In the genomic region with DNA sequence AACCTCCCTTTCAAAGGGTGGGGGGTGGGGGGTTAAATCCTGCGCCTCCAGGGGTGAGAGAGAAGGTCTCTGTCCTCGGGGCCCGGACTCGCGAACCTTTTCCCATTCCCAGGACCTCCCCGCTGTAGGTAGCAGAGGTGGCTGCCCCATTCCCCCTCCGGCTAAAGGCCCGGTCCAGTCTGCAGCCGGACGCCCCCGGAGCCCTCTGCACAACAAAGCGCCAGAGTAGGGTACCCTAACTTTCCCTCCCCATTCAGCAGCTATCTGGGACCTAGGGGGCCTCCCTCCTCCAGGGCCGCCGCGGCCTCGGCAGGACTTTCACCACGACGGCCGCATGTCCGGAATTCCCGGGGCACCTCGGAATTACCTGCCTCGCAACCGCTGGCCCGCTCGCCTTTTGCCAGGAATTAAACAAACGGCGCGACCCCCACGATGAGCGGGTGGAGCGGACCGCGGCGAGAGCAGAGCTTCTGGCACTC, we compare ENCODE assay signal across 1 cellular context.
TF ChIP-seq lines count a peak whose summit lies in the region.

No MANE protein-coding gene starts in this region.

TF ChIP-seq in K562, 482 proteins besides CTCF, POLR2A, EP300 and RAD21 (continued from another document and continues in another):
- TF ChIP-seq, protein P1, sequence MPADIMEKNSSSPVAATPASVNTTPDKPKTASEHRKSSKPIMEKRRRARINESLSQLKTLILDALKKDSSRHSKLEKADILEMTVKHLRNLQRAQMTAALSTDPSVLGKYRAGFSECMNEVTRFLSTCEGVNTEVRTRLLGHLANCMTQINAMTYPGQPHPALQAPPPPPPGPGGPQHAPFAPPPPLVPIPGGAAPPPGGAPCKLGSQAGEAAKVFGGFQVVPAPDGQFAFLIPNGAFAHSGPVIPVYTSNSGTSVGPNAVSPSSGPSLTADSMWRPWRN (IDR thresholded peaks at IDR 0.05; ENCODE audit: low read depth) = no peak
- TF ChIP-seq NR2C2 (CRISPR knock-in tag; IDR thresholded peaks at IDR 0.05) (peak; percentile 12; the same call in 1 of the 2 replicates), NR2C2 (tag; IDR thresholded peaks at IDR 0.05) (no peak), CREB1 (IDR thresholded peaks at IDR 0.05) (no peak), CREB1 (CRISPR knock-in tag; IDR thresholded peaks at IDR 0.05) (no peak), HMGN3 (IDR thresholded peaks at IDR 0.05; ENCODE audit: borderline replicate concordance, extremely low read depth, insufficient read length, low read depth, low read length) (peak; percentile 29), FOXK2 (conservative IDR thresholded peaks at IDR 0.05 in 1 of 2, IDR thresholded peaks at IDR 0.05 in 1 of 2; ENCODE audit: low read depth in 2 of 2) (no peak), RB1 (IDR thresholded peaks at IDR 0.05; ENCODE audit: low read depth) (no peak), KAT2B (IDR thresholded peaks at IDR 0.05; ENCODE audit: low read depth, low read length) (no peak), ETV5 (CRISPR knock-in tag; IDR thresholded peaks at IDR 0.05; ENCODE audit: low read depth) (no peak), ASH1L (IDR thresholded peaks at IDR 0.05; ENCODE audit: borderline replicate concordance, low read depth, partially characterized antibody) (no peak), ZNF830 (CRISPR knock-in tag; IDR thresholded peaks at IDR 0.05) (no peak), MCM5 (IDR thresholded peaks at IDR 0.05; ENCODE audit: low read depth) (no peak), RFX1 (IDR thresholded peaks at IDR 0.05) (no peak), ARID1B (IDR thresholded peaks at IDR 0.05) (no peak), NRF1 (conservative IDR thresholded peaks at IDR 0.05 in 1 of 2, IDR thresholded peaks at IDR 0.05 in 1 of 2) (no peak), NONO (IDR thresholded peaks at IDR 0.05; ENCODE audit: low read depth in 2 of 2, low read length in 1 of 2) (no peak), DPF2 (IDR thresholded peaks at IDR 0.05) (no peak), PTRF (tag; IDR thresholded peaks at IDR 0.05) (no peak)
- TF ChIP-seq, protein P2, sequence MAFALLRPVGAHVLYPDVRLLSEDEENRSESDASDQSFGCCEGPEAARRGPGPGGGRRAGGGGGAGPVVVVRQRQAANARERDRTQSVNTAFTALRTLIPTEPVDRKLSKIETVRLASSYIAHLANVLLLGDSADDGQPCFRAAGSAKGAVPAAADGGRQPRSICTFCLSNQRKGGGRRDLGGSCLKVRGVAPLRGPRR (CRISPR knock-in tag; IDR thresholded peaks at IDR 0.05) = no peak
- TF ChIP-seq, protein P3, sequence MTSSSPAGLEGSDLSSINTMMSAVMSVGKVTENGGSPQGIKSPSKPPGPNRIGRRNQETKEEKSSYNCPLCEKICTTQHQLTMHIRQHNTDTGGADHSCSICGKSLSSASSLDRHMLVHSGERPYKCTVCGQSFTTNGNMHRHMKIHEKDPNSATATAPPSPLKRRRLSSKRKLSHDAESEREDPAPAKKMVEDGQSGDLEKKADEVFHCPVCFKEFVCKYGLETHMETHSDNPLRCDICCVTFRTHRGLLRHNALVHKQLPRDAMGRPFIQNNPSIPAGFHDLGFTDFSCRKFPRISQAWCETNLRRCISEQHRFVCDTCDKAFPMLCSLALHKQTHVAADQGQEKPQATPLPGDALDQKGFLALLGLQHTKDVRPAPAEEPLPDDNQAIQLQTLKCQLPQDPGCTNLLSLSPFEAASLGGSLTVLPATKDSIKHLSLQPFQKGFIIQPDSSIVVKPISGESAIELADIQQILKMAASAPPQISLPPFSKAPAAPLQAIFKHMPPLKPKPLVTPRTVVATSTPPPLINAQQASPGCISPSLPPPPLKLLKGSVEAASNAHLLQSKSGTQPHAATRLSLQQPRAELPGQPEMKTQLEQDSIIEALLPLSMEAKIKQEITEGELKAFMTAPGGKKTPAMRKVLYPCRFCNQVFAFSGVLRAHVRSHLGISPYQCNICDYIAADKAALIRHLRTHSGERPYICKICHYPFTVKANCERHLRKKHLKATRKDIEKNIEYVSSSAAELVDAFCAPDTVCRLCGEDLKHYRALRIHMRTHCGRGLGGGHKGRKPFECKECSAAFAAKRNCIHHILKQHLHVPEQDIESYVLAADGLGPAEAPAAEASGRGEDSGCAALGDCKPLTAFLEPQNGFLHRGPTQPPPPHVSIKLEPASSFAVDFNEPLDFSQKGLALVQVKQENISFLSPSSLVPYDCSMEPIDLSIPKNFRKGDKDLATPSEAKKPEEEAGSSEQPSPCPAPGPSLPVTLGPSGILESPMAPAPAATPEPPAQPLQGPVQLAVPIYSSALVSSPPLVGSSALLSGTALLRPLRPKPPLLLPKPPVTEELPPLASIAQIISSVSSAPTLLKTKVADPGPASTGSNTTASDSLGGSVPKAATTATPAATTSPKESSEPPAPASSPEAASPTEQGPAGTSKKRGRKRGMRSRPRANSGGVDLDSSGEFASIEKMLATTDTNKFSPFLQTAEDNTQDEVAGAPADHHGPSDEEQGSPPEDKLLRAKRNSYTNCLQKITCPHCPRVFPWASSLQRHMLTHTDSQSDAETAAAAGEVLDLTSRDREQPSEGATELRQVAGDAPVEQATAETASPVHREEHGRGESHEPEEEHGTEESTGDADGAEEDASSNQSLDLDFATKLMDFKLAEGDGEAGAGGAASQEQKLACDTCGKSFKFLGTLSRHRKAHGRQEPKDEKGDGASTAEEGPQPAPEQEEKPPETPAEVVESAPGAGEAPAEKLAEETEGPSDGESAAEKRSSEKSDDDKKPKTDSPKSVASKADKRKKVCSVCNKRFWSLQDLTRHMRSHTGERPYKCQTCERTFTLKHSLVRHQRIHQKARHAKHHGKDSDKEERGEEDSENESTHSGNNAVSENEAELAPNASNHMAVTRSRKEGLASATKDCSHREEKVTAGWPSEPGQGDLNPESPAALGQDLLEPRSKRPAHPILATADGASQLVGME (CRISPR knock-in tag; IDR thresholded peaks at IDR 0.05) = no peak
- TF ChIP-seq, protein P4, sequence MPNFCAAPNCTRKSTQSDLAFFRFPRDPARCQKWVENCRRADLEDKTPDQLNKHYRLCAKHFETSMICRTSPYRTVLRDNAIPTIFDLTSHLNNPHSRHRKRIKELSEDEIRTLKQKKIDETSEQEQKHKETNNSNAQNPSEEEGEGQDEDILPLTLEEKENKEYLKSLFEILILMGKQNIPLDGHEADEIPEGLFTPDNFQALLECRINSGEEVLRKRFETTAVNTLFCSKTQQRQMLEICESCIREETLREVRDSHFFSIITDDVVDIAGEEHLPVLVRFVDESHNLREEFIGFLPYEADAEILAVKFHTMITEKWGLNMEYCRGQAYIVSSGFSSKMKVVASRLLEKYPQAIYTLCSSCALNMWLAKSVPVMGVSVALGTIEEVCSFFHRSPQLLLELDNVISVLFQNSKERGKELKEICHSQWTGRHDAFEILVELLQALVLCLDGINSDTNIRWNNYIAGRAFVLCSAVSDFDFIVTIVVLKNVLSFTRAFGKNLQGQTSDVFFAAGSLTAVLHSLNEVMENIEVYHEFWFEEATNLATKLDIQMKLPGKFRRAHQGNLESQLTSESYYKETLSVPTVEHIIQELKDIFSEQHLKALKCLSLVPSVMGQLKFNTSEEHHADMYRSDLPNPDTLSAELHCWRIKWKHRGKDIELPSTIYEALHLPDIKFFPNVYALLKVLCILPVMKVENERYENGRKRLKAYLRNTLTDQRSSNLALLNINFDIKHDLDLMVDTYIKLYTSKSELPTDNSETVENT (CRISPR knock-in tag; IDR thresholded peaks at IDR 0.05) = no peak
- TF ChIP-seq, protein P5, sequence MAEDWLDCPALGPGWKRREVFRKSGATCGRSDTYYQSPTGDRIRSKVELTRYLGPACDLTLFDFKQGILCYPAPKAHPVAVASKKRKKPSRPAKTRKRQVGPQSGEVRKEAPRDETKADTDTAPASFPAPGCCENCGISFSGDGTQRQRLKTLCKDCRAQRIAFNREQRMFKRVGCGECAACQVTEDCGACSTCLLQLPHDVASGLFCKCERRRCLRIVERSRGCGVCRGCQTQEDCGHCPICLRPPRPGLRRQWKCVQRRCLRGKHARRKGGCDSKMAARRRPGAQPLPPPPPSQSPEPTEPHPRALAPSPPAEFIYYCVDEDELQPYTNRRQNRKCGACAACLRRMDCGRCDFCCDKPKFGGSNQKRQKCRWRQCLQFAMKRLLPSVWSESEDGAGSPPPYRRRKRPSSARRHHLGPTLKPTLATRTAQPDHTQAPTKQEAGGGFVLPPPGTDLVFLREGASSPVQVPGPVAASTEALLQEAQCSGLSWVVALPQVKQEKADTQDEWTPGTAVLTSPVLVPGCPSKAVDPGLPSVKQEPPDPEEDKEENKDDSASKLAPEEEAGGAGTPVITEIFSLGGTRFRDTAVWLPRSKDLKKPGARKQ (CRISPR knock-in tag; IDR thresholded peaks at IDR 0.05) = 0 out of 2 replicates have a peak, but pooled peaks have one; percentile 56
- TF ChIP-seq, protein P6, sequence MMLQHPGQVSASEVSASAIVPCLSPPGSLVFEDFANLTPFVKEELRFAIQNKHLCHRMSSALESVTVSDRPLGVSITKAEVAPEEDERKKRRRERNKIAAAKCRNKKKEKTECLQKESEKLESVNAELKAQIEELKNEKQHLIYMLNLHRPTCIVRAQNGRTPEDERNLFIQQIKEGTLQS (IDR thresholded peaks at IDR 0.05) = no peak
- TF ChIP-seq, protein P6 (CRISPR knock-in tag; conservative IDR thresholded peaks at IDR 0.05) = no peak
- TF ChIP-seq, protein P7, sequence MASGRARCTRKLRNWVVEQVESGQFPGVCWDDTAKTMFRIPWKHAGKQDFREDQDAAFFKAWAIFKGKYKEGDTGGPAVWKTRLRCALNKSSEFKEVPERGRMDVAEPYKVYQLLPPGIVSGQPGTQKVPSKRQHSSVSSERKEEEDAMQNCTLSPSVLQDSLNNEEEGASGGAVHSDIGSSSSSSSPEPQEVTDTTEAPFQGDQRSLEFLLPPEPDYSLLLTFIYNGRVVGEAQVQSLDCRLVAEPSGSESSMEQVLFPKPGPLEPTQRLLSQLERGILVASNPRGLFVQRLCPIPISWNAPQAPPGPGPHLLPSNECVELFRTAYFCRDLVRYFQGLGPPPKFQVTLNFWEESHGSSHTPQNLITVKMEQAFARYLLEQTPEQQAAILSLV (tag; IDR thresholded peaks at IDR 0.05) = no peak
- TF ChIP-seq, protein P8, sequence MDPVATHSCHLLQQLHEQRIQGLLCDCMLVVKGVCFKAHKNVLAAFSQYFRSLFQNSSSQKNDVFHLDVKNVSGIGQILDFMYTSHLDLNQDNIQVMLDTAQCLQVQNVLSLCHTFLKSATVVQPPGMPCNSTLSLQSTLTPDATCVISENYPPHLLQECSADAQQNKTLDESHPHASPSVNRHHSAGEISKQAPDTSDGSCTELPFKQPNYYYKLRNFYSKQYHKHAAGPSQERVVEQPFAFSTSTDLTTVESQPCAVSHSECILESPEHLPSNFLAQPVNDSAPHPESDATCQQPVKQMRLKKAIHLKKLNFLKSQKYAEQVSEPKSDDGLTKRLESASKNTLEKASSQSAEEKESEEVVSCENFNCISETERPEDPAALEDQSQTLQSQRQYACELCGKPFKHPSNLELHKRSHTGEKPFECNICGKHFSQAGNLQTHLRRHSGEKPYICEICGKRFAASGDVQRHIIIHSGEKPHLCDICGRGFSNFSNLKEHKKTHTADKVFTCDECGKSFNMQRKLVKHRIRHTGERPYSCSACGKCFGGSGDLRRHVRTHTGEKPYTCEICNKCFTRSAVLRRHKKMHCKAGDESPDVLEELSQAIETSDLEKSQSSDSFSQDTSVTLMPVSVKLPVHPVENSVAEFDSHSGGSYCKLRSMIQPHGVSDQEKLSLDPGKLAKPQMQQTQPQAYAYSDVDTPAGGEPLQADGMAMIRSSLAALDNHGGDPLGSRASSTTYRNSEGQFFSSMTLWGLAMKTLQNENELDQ (CRISPR knock-in tag; IDR thresholded peaks at IDR 0.05; ENCODE audit: borderline replicate concordance) = no peak
- TF ChIP-seq, protein P9, sequence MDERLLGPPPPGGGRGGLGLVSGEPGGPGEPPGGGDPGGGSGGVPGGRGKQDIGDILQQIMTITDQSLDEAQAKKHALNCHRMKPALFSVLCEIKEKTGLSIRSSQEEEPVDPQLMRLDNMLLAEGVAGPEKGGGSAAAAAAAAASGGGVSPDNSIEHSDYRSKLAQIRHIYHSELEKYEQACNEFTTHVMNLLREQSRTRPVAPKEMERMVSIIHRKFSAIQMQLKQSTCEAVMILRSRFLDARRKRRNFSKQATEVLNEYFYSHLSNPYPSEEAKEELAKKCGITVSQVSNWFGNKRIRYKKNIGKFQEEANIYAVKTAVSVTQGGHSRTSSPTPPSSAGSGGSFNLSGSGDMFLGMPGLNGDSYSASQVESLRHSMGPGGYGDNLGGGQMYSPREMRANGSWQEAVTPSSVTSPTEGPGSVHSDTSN (CRISPR knock-in tag; IDR thresholded peaks at IDR 0.05; ENCODE audit: low read depth) = no peak
- TF ChIP-seq, protein P9 (tag; conservative IDR thresholded peaks at IDR 0.05; ENCODE audit: low read depth) = no peak
- TF ChIP-seq, protein P10, sequence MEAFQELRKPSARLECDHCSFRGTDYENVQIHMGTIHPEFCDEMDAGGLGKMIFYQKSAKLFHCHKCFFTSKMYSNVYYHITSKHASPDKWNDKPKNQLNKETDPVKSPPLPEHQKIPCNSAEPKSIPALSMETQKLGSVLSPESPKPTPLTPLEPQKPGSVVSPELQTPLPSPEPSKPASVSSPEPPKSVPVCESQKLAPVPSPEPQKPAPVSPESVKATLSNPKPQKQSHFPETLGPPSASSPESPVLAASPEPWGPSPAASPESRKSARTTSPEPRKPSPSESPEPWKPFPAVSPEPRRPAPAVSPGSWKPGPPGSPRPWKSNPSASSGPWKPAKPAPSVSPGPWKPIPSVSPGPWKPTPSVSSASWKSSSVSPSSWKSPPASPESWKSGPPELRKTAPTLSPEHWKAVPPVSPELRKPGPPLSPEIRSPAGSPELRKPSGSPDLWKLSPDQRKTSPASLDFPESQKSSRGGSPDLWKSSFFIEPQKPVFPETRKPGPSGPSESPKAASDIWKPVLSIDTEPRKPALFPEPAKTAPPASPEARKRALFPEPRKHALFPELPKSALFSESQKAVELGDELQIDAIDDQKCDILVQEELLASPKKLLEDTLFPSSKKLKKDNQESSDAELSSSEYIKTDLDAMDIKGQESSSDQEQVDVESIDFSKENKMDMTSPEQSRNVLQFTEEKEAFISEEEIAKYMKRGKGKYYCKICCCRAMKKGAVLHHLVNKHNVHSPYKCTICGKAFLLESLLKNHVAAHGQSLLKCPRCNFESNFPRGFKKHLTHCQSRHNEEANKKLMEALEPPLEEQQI (IDR thresholded peaks at IDR 0.05) = 0 out of 2 replicates have a peak, but pooled peaks have one; percentile 22
- TF ChIP-seq, protein P11, sequence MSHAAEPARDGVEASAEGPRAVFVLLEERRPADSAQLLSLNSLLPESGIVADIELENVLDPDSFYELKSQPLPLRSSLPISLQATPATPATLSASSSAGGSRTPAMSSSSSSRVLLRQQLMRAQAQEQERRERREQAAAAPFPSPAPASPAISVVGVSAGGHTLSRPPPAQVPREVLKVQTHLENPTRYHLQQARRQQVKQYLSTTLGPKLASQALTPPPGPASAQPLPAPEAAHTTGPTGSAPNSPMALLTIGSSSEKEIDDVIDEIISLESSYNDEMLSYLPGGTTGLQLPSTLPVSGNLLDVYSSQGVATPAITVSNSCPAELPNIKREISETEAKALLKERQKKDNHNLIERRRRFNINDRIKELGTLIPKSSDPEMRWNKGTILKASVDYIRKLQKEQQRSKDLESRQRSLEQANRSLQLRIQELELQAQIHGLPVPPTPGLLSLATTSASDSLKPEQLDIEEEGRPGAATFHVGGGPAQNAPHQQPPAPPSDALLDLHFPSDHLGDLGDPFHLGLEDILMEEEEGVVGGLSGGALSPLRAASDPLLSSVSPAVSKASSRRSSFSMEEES (CRISPR knock-in tag; IDR thresholded peaks at IDR 0.05) = no peak
